In genomic region chr2:127387655-127388422, GRCh38 we compare ENCODE assay signal across 8 cellular contexts.
DNase-seq lines count a peak whose midpoint lies in the region; ATAC-seq and TF ChIP-seq lines count a peak whose summit lies in the region.

A gene with protein sequence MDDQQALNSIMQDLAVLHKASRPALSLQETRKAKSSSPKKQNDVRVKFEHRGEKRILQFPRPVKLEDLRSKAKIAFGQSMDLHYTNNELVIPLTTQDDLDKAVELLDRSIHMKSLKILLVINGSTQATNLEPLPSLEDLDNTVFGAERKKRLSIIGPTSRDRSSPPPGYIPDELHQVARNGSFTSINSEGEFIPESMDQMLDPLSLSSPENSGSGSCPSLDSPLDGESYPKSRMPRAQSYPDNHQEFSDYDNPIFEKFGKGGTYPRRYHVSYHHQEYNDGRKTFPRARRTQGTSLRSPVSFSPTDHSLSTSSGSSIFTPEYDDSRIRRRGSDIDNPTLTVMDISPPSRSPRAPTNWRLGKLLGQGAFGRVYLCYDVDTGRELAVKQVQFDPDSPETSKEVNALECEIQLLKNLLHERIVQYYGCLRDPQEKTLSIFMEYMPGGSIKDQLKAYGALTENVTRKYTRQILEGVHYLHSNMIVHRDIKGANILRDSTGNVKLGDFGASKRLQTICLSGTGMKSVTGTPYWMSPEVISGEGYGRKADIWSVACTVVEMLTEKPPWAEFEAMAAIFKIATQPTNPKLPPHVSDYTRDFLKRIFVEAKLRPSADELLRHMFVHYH (minus strand): TSS chr2:127387975. CDS start chr2:127343129, 44,846 bp downstream.

- H3K27ac ChIP-seq in cingulate gyrus (ENCODE audit: low read depth, low read length) = peak within 1 kb of the TSS; percentile 97
- H3K27ac ChIP-seq in layer of hippocampus (ENCODE audit: low read depth, low read length) = peak within 1 kb of the TSS; percentile 98

- peak; percentile 93 for TF ChIP-seq POLR2A in GM19193 (IDR thresholded peaks at IDR 0.05; ENCODE audit: extremely low read depth, insufficient read depth, insufficient read length)

- peak; percentile 83 for ATAC-seq in HG03432 (IDR thresholded peaks at IDR 0.05; ENCODE audit: unreplicated experiment)

- DNase-seq in Ammon's horn (ENCODE audit: low spot score) (peak; percentile 90), NCI-H524 (lab: John Stamatoyannopoulos, UW) (peak; percentile 62 to 91)
- peak; percentile 96 for DNase-seq in activated CD4-positive, alpha-beta T cell treated with anti-CD3 and anti-CD28 coated beads for 48 hours
- DNase-seq in stimulated activated CD4-positive, alpha-beta T cell treated with anti-CD3 and anti-CD28 coated beads, Interleukin-1b, Interleukin-23, amount 100 ng/mL, for 24 hours (ENCODE audit: low read depth in 4 of 4, low spot score in 1 of 4) = peak; percentile 76 to 94 (median 92)

- no peaks in the 10 kb centered on the region for H3K27me3 ChIP-seq in layer of hippocampus (ENCODE audit: control insufficient read depth, insufficient read depth, low read length)

Comparison
In these comparisons a context has a peak if more than half of its experiments do, and no peak if none do; other contexts are left out.
1. Peak in every context shown above with its lines: DNase-seq, ATAC-seq and H3K27ac ChIP-seq.